In genomic region chr19:18304194-18304495, GRCh38 we compare ENCODE assay signal across 8 cellular contexts. TPM values are rescaled to one million over a fixed set of nuclear protein-coding genes. Genes with fewer than 3 reads are reported as not detected.
DNase-seq lines count a peak whose midpoint lies in the region; ATAC-seq and TF ChIP-seq lines count a peak whose summit lies in the region.

No MANE protein-coding gene starts in this region.

- no peaks in the 10 kb centered on the region for H3K9me2 ChIP-seq in DOHH2 (replicated peaks; ENCODE audit: control insufficient read depth, low read length)

- H3K27ac ChIP-seq in DOHH2 (ENCODE audit: low read depth, low read length) (peak overlapping the region; percentile 86), coronary artery (peak overlapping the region; percentile 93 to 97), neural progenitor cell (no peak overlapping the region)

- H3K9me3 Mint-ChIP-seq in neural progenitor cell: no peaks in the 10 kb centered on the region

- peaks cover 4% of the 10 kb centered on the region for H3K27me3 Mint-ChIP-seq in neural progenitor cell (ENCODE audit: insufficient read depth, low read depth)

- H3K9me3 ChIP-seq in DOHH2 (ENCODE audit: control insufficient read depth, insufficient read depth, low read length): no peaks in the 10 kb centered on the region
- H3K9me3 ChIP-seq in neural progenitor cell (ENCODE audit: low read depth): no peaks in the 10 kb centered on the region

- H3K27ac Mint-ChIP-seq in neural progenitor cell: peak overlapping the region; percentile 87

- H3K36me3 ChIP-seq in DOHH2 (ENCODE audit: control insufficient read depth, low read length): peaks cover 38% of the 10 kb centered on the region
- no peaks in the 10 kb centered on the region for H3K36me3 ChIP-seq in neural progenitor cell

- H4K20me1 ChIP-seq in DOHH2 (ENCODE audit: control insufficient read depth, insufficient read depth, low read depth, low read length) (no peaks in the 10 kb centered on the region), neural progenitor cell (ENCODE audit: low read depth) (peaks cover 13% of the 10 kb centered on the region)

- ATAC-seq in GM21619 (IDR thresholded peaks at IDR 0.05; ENCODE audit: unreplicated experiment): no peak

- H3K27me3 ChIP-seq in DOHH2 (ENCODE audit: control insufficient read depth, low read length) (no peaks in the 10 kb centered on the region), neural progenitor cell (no peaks in the 10 kb centered on the region)

- H3K4me3 ChIP-seq in DOHH2 (ENCODE audit: low read length) (peak overlapping the region; percentile 70), coronary artery (peak overlapping the region; percentile 70), neural progenitor cell (peak overlapping the region; percentile 24)

- H3K9ac ChIP-seq in neural progenitor cell: no peak overlapping the region

- H3K36me3 Mint-ChIP-seq in neural progenitor cell: peaks cover 8% of the 10 kb centered on the region

- H2AFZ ChIP-seq in neural progenitor cell (replicated peaks): no peak overlapping the region

- peak overlapping the region; percentile 81 for H3K4me3 Mint-ChIP-seq in neural progenitor cell

- peak; percentile 41 for DNase-seq in NCI-H82 treated with DMSO at 0.1 percent for 48 hours (lab: John Stamatoyannopoulos, UW; ENCODE audit: unreplicated experiment)
- no peak for DNase-seq in coronary artery (ENCODE audit: low spot score)
- DNase-seq in neural progenitor cell (ENCODE audit: low spot score): no peak
- DNase-seq in SIG-M5 treated with dmso at 0.1 percent for 504 hours (lab: John Stamatoyannopoulos, UW; ENCODE audit: unreplicated experiment): no peak
- no peak for DNase-seq in effector CD4-positive, alpha-beta T cell
- no peak for DNase-seq in hippocampal formation (lab: John Stamatoyannopoulos, UW)

- H3F3A ChIP-seq in DOHH2 (ENCODE audit: control insufficient read depth, insufficient read depth) (peaks cover 11% of the 10 kb centered on the region), neural progenitor cell (ENCODE audit: low read depth) (peaks cover 47% of the 10 kb centered on the region)

- H3K79me2 ChIP-seq in DOHH2 (ENCODE audit: control insufficient read depth, low read length) (no peaks in the 10 kb centered on the region; the same call in 1 of the 2 replicates), neural progenitor cell (ENCODE audit: low read depth) (no peaks in the 10 kb centered on the region)

- peaks cover 28% of the 10 kb centered on the region for H3K4me1 Mint-ChIP-seq in neural progenitor cell

- TF ChIP-seq CTCF in DOHH2 (IDR thresholded peaks at IDR 0.05; ENCODE audit: low read depth, low read length, poor library complexity, severe bottlenecking) (no peak), coronary artery (IDR thresholded peaks at IDR 0.05) (no peak), neural progenitor cell (IDR thresholded peaks at IDR 0.05) (no peak)

- H3K4me1 ChIP-seq in DOHH2 (ENCODE audit: control insufficient read depth, low read length) (peaks cover 54% of the 10 kb centered on the region), neural progenitor cell (peaks cover 21% of the 10 kb centered on the region)

- peak overlapping the region; percentile 91 for H3K4me2 ChIP-seq in DOHH2 (ENCODE audit: low read length)
- peak overlapping the region; percentile 72 for H3K4me2 ChIP-seq in neural progenitor cell

RNA-seq across cellular contexts. Expression of gene LSM4, which starts 18.7 kb away (rescaled TPM):
- total RNA-seq in neural progenitor cell (ENCODE audit: low replicate concordance): 440 and 768 TPM in 2 replicates

RNA-seq across cellular contexts. Expression of gene JUND, which starts 22.7 kb away (rescaled TPM):
- 51.7 and 107 TPM in 2 replicates for total RNA-seq in neural progenitor cell (ENCODE audit: low replicate concordance)

RNA-seq across cellular contexts. Expression of gene IQCN, which starts 29.9 kb away (rescaled TPM):
- 0.11 and 1.4 TPM in 2 replicates for total RNA-seq in neural progenitor cell (ENCODE audit: low replicate concordance)

RNA-seq across cellular contexts. Expression of gene PGPEP1, which starts 36.3 kb away (rescaled TPM):
- total RNA-seq in neural progenitor cell (ENCODE audit: low replicate concordance): 2.1 and 5.7 TPM in 2 replicates
